In genomic region chr6:28351493-28351925, GRCh38 we compare ENCODE assay signal across 1 cellular context.
TF ChIP-seq lines count a peak whose summit lies in the region.

No MANE protein-coding gene starts in this region.

TF ChIP-seq in HCT116, 20 proteins besides CTCF, POLR2A, EP300 and RAD21:
- TF ChIP-seq ZBTB33 (IDR thresholded peaks at IDR 0.05; ENCODE audit: extremely low read depth, insufficient replicate concordance, low read length) (no peak), CEBPB (IDR thresholded peaks at IDR 0.05; ENCODE audit: low read depth) (no peak), ZNF274 (IDR thresholded peaks at IDR 0.05; ENCODE audit: low read depth, low read length) (no peak), SIN3A (IDR thresholded peaks at IDR 0.05; ENCODE audit: low read depth) (no peak), POLR2AphosphoS5 (IDR thresholded peaks at IDR 0.05; ENCODE audit: low read depth, low read length) (no peak), TCF7L2 (IDR thresholded peaks at IDR 0.05; ENCODE audit: borderline replicate concordance, extremely low read depth, insufficient read depth, insufficient read length) (no peak), CBX3 (IDR thresholded peaks at IDR 0.05; ENCODE audit: low read depth) (no peak), EZH2 (IDR thresholded peaks at IDR 0.05) (no peak), EGR1 (IDR thresholded peaks at IDR 0.05; ENCODE audit: low read depth) (no peak), JUND (IDR thresholded peaks at IDR 0.05) (no peak), ATF3 (IDR thresholded peaks at IDR 0.05) (no peak), MAX (IDR thresholded peaks at IDR 0.05) (no peak)
